ENCODE assay signal across 1 cellular context in genomic region chr1:54671985-54672608, GRCh38.
TF ChIP-seq lines count a peak whose summit lies in the region.

No MANE protein-coding gene starts in this region.

TF ChIP-seq in GM12878, 131 proteins besides CTCF, POLR2A, EP300 and RAD21:
- TF ChIP-seq NR2F1 (conservative IDR thresholded peaks at IDR 0.05) (peak; percentile 55), E2F4 (IDR thresholded peaks at IDR 0.05; ENCODE audit: low read depth, low read length) (no peak), EGR1 (IDR thresholded peaks at IDR 0.05; ENCODE audit: borderline replicate concordance in 1 of 2, low read depth in 2 of 2, low read length in 2 of 2) (no peak), FOS (IDR thresholded peaks at IDR 0.05; ENCODE audit: borderline replicate concordance, extremely low read depth, insufficient read length) (no peak), KAT2A (conservative IDR thresholded peaks at IDR 0.05; ENCODE audit: control insufficient read depth, low read depth, low read length) (no peak), IKZF1 (conservative IDR thresholded peaks at IDR 0.05) (no peak), ETV6 (conservative IDR thresholded peaks at IDR 0.05 in 1 of 2, IDR thresholded peaks at IDR 0.05 in 1 of 2; ENCODE audit: borderline replicate concordance in 1 of 2, low read depth in 1 of 2) (no peak), IRF4 (IDR thresholded peaks at IDR 0.05; ENCODE audit: low read depth, low read length) (no peak), TCF12 (IDR thresholded peaks at IDR 0.05; ENCODE audit: low read depth, low read length) (0 out of 2 replicates have a peak, but pooled peaks have one; percentile 47), JUNB (IDR thresholded peaks at IDR 0.05) (no peak), NFXL1 (IDR thresholded peaks at IDR 0.05; ENCODE audit: borderline replicate concordance) (no peak), SMC3 (IDR thresholded peaks at IDR 0.05; ENCODE audit: borderline replicate concordance, low read length) (peak; percentile 97), NFIC (IDR thresholded peaks at IDR 0.05; ENCODE audit: low read depth, low read length) (no peak), PKNOX1 (IDR thresholded peaks at IDR 0.05) (no peak), CBX5 (IDR thresholded peaks at IDR 0.05; ENCODE audit: low read depth) (no peak), NBN (IDR thresholded peaks at IDR 0.05) (no peak), RAD51 (IDR thresholded peaks at IDR 0.05) (no peak), SP1 (IDR thresholded peaks at IDR 0.05; ENCODE audit: low read depth, low read length) (no peak), CHD1 (IDR thresholded peaks at IDR 0.05; ENCODE audit: low read depth, low read length) (no peak), RCOR1 (conservative IDR thresholded peaks at IDR 0.05; ENCODE audit: low read depth, low read length) (no peak), MAX (IDR thresholded peaks at IDR 0.05; ENCODE audit: low read depth, low read length) (no peak), CBX3 (IDR thresholded peaks at IDR 0.05; ENCODE audit: borderline replicate concordance, low read depth) (no peak), NR2C1 (IDR thresholded peaks at IDR 0.05) (no peak), YY1 (IDR thresholded peaks at IDR 0.05; ENCODE audit: low read depth, low read length) (peak; percentile 51; the same call in 1 of the 2 replicates), RUNX3 (IDR thresholded peaks at IDR 0.05; ENCODE audit: low read length) (peak; percentile 66), ZNF207 (IDR thresholded peaks at IDR 0.05; ENCODE audit: borderline replicate concordance) (0 out of 2 replicates have a peak, but pooled peaks have one; percentile 24), CEBPB (IDR thresholded peaks at IDR 0.05; ENCODE audit: borderline replicate concordance in 1 of 2, low read depth in 2 of 2, low read length in 2 of 2) (no peak), BACH1 (IDR thresholded peaks at IDR 0.05; ENCODE audit: borderline replicate concordance) (no peak), SMAD1 (IDR thresholded peaks at IDR 0.05; ENCODE audit: low read depth, partially characterized antibody) (no peak), SMARCA5 (IDR thresholded peaks at IDR 0.05) (peak; percentile 63; the same call in 1 of the 2 replicates), TCF3 (IDR thresholded peaks at IDR 0.05; ENCODE audit: borderline replicate concordance, insufficient read depth, low read depth, low read length) (0 out of 2 replicates have a peak, but pooled peaks have one; percentile 14), RB1 (IDR thresholded peaks at IDR 0.05; ENCODE audit: borderline replicate concordance) (no peak), ZNF384 (IDR thresholded peaks at IDR 0.05; ENCODE audit: borderline replicate concordance, low read depth, low read length) (no peak), MLLT1 (IDR thresholded peaks at IDR 0.05) (no peak)
- TF ChIP-seq, protein P1, sequence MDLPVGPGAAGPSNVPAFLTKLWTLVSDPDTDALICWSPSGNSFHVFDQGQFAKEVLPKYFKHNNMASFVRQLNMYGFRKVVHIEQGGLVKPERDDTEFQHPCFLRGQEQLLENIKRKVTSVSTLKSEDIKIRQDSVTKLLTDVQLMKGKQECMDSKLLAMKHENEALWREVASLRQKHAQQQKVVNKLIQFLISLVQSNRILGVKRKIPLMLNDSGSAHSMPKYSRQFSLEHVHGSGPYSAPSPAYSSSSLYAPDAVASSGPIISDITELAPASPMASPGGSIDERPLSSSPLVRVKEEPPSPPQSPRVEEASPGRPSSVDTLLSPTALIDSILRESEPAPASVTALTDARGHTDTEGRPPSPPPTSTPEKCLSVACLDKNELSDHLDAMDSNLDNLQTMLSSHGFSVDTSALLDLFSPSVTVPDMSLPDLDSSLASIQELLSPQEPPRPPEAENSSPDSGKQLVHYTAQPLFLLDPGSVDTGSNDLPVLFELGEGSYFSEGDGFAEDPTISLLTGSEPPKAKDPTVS (IDR thresholded peaks at IDR 0.05; ENCODE audit: low read depth, low read length) = no peak
- TF ChIP-seq, protein P2, sequence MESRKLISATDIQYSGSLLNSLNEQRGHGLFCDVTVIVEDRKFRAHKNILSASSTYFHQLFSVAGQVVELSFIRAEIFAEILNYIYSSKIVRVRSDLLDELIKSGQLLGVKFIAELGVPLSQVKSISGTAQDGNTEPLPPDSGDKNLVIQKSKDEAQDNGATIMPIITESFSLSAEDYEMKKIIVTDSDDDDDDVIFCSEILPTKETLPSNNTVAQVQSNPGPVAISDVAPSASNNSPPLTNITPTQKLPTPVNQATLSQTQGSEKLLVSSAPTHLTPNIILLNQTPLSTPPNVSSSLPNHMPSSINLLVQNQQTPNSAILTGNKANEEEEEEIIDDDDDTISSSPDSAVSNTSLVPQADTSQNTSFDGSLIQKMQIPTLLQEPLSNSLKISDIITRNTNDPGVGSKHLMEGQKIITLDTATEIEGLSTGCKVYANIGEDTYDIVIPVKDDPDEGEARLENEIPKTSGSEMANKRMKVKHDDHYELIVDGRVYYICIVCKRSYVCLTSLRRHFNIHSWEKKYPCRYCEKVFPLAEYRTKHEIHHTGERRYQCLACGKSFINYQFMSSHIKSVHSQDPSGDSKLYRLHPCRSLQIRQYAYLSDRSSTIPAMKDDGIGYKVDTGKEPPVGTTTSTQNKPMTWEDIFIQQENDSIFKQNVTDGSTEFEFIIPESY (IDR thresholded peaks at IDR 0.05) = no peak
- TF ChIP-seq, protein P3, sequence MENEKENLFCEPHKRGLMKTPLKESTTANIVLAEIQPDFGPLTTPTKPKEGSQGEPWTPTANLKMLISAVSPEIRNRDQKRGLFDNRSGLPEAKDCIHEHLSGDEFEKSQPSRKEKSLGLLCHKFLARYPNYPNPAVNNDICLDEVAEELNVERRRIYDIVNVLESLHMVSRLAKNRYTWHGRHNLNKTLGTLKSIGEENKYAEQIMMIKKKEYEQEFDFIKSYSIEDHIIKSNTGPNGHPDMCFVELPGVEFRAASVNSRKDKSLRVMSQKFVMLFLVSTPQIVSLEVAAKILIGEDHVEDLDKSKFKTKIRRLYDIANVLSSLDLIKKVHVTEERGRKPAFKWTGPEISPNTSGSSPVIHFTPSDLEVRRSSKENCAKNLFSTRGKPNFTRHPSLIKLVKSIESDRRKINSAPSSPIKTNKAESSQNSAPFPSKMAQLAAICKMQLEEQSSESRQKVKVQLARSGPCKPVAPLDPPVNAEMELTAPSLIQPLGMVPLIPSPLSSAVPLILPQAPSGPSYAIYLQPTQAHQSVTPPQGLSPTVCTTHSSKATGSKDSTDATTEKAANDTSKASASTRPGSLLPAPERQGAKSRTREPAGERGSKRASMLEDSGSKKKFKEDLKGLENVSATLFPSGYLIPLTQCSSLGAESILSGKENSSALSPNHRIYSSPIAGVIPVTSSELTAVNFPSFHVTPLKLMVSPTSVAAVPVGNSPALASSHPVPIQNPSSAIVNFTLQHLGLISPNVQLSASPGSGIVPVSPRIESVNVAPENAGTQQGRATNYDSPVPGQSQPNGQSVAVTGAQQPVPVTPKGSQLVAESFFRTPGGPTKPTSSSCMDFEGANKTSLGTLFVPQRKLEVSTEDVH (IDR thresholded peaks at IDR 0.05; ENCODE audit: low read depth, partially characterized antibody) = no peak
- TF ChIP-seq, protein P4, sequence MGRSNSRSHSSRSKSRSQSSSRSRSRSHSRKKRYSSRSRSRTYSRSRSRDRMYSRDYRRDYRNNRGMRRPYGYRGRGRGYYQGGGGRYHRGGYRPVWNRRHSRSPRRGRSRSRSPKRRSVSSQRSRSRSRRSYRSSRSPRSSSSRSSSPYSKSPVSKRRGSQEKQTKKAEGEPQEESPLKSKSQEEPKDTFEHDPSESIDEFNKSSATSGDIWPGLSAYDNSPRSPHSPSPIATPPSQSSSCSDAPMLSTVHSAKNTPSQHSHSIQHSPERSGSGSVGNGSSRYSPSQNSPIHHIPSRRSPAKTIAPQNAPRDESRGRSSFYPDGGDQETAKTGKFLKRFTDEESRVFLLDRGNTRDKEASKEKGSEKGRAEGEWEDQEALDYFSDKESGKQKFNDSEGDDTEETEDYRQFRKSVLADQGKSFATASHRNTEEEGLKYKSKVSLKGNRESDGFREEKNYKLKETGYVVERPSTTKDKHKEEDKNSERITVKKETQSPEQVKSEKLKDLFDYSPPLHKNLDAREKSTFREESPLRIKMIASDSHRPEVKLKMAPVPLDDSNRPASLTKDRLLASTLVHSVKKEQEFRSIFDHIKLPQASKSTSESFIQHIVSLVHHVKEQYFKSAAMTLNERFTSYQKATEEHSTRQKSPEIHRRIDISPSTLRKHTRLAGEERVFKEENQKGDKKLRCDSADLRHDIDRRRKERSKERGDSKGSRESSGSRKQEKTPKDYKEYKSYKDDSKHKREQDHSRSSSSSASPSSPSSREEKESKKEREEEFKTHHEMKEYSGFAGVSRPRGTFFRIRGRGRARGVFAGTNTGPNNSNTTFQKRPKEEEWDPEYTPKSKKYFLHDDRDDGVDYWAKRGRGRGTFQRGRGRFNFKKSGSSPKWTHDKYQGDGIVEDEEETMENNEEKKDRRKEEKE (IDR thresholded peaks at IDR 0.05) = no peak
